Comparison of ENCODE assay signal across 1 cellular context in genomic region chr9:85741112-85741874, GRCh38.
A peak's percentile ranks its signal among the peaks of the same experiment; 100 is the strongest.
TF ChIP-seq lines count a peak whose summit lies in the region.

No MANE protein-coding gene starts in this region.

TF ChIP-seq in HepG2, 621 proteins besides CTCF, POLR2A, EP300 and RAD21 (continued from another document and continues in another):
- TF ChIP-seq, protein P1, sequence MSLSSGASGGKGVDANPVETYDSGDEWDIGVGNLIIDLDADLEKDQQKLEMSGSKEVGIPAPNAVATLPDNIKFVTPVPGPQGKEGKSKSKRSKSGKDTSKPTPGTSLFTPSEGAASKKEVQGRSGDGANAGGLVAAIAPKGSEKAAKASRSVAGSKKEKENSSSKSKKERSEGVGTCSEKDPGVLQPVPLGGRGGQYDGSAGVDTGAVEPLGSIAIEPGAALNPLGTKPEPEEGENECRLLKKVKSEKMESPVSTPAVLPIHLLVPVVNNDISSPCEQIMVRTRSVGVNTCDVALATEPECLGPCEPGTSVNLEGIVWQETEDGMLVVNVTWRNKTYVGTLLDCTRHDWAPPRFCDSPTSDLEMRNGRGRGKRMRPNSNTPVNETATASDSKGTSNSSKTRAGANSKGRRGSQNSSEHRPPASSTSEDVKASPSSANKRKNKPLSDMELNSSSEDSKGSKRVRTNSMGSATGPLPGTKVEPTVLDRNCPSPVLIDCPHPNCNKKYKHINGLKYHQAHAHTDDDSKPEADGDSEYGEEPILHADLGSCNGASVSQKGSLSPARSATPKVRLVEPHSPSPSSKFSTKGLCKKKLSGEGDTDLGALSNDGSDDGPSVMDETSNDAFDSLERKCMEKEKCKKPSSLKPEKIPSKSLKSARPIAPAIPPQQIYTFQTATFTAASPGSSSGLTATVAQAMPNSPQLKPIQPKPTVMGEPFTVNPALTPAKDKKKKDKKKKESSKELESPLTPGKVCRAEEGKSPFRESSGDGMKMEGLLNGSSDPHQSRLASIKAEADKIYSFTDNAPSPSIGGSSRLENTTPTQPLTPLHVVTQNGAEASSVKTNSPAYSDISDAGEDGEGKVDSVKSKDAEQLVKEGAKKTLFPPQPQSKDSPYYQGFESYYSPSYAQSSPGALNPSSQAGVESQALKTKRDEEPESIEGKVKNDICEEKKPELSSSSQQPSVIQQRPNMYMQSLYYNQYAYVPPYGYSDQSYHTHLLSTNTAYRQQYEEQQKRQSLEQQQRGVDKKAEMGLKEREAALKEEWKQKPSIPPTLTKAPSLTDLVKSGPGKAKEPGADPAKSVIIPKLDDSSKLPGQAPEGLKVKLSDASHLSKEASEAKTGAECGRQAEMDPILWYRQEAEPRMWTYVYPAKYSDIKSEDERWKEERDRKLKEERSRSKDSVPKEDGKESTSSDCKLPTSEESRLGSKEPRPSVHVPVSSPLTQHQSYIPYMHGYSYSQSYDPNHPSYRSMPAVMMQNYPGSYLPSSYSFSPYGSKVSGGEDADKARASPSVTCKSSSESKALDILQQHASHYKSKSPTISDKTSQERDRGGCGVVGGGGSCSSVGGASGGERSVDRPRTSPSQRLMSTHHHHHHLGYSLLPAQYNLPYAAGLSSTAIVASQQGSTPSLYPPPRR (CRISPR knock-in tag; IDR thresholded peaks at IDR 0.05; ENCODE audit: borderline replicate concordance) = no peak
- TF ChIP-seq ATF1 (CRISPR knock-in tag; IDR thresholded peaks at IDR 0.05) (no peak), MIER2 (CRISPR knock-in tag; IDR thresholded peaks at IDR 0.05) (no peak), ZC3H4 (CRISPR knock-in tag; IDR thresholded peaks at IDR 0.05; ENCODE audit: borderline replicate concordance) (no peak), ZSCAN9 (CRISPR knock-in tag; IDR thresholded peaks at IDR 0.05; ENCODE audit: borderline replicate concordance) (no peak), SP4 (CRISPR knock-in tag; IDR thresholded peaks at IDR 0.05) (no peak), EED (CRISPR knock-in tag; IDR thresholded peaks at IDR 0.05) (no peak), KAT7 (CRISPR knock-in tag; IDR thresholded peaks at IDR 0.05; ENCODE audit: borderline replicate concordance) (no peak), GABPB1 (CRISPR knock-in tag; IDR thresholded peaks at IDR 0.05) (peak; percentile 56; the same call in 1 of the 2 replicates), ZNF142 (CRISPR knock-in tag; IDR thresholded peaks at IDR 0.05) (no peak; the same call in 1 of the 2 replicates), ZNF546 (CRISPR knock-in tag; conservative IDR thresholded peaks at IDR 0.05) (0 out of 2 replicates have a peak, but pooled peaks have one; percentile 73), ETV6 (CRISPR knock-in tag; conservative IDR thresholded peaks at IDR 0.05) (no peak), CAMTA2 (CRISPR knock-in tag; IDR thresholded peaks at IDR 0.05; ENCODE audit: borderline replicate concordance) (no peak), ZNF275 (CRISPR knock-in tag; IDR thresholded peaks at IDR 0.05; ENCODE audit: borderline replicate concordance) (no peak), ZFY (CRISPR knock-in tag; IDR thresholded peaks at IDR 0.05) (peak; percentile 58; the same call in 1 of the 2 replicates), BCL6 (CRISPR knock-in tag; IDR thresholded peaks at IDR 0.05) (0 out of 2 replicates have a peak, but pooled peaks have one; percentile 7), ZBTB25 (CRISPR knock-in tag; IDR thresholded peaks at IDR 0.05) (no peak), ATF4 (CRISPR knock-in tag; IDR thresholded peaks at IDR 0.05) (no peak), GATAD1 (CRISPR knock-in tag; IDR thresholded peaks at IDR 0.05) (no peak), HDAC2 (CRISPR knock-in tag; IDR thresholded peaks at IDR 0.05) (no peak), ZNF44 (CRISPR knock-in tag; IDR thresholded peaks at IDR 0.05) (no peak), SMAD1 (CRISPR knock-in tag; IDR thresholded peaks at IDR 0.05; ENCODE audit: borderline replicate concordance, low read depth) (no peak), ZNF264 (CRISPR knock-in tag; IDR thresholded peaks at IDR 0.05) (0 out of 2 replicates have a peak, but pooled peaks have one; percentile 18), THRA (CRISPR knock-in tag; IDR thresholded peaks at IDR 0.05; ENCODE audit: borderline replicate concordance) (no peak), TCF12 (IDR thresholded peaks at IDR 0.05) (no peak), TCF12 (CRISPR knock-in tag; IDR thresholded peaks at IDR 0.05) (no peak), HMG20B (CRISPR knock-in tag; conservative IDR thresholded peaks at IDR 0.05) (no peak), NFRKB (IDR thresholded peaks at IDR 0.05) (no peak), MED1 (CRISPR knock-in tag; IDR thresholded peaks at IDR 0.05) (no peak), NFKBIZ (CRISPR knock-in tag; IDR thresholded peaks at IDR 0.05) (no peak), POLR2G (IDR thresholded peaks at IDR 0.05; ENCODE audit: low read depth, low read length) (peak; percentile 48; the same call in 1 of the 2 replicates), BORCS8-MEF2B (CRISPR knock-in tag; IDR thresholded peaks at IDR 0.05) (no peak), ZBTB21 (CRISPR knock-in tag; IDR thresholded peaks at IDR 0.05) (no peak), ZHX1 (CRISPR knock-in tag; IDR thresholded peaks at IDR 0.05; ENCODE audit: low read depth) (no peak), ZNF350 (CRISPR knock-in tag; IDR thresholded peaks at IDR 0.05; ENCODE audit: borderline replicate concordance, low read depth) (no peak)
- TF ChIP-seq, protein P2, sequence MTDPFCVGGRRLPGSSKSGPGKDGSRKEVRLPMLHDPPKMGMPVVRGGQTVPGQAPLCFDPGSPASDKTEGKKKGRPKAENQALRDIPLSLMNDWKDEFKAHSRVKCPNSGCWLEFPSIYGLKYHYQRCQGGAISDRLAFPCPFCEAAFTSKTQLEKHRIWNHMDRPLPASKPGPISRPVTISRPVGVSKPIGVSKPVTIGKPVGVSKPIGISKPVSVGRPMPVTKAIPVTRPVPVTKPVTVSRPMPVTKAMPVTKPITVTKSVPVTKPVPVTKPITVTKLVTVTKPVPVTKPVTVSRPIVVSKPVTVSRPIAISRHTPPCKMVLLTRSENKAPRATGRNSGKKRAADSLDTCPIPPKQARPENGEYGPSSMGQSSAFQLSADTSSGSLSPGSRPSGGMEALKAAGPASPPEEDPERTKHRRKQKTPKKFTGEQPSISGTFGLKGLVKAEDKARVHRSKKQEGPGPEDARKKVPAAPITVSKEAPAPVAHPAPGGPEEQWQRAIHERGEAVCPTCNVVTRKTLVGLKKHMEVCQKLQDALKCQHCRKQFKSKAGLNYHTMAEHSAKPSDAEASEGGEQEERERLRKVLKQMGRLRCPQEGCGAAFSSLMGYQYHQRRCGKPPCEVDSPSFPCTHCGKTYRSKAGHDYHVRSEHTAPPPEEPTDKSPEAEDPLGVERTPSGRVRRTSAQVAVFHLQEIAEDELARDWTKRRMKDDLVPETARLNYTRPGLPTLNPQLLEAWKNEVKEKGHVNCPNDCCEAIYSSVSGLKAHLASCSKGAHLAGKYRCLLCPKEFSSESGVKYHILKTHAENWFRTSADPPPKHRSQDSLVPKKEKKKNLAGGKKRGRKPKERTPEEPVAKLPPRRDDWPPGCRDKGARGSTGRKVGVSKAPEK (CRISPR knock-in tag; IDR thresholded peaks at IDR 0.05; ENCODE audit: borderline replicate concordance) = no peak
- TF ChIP-seq, protein P3, sequence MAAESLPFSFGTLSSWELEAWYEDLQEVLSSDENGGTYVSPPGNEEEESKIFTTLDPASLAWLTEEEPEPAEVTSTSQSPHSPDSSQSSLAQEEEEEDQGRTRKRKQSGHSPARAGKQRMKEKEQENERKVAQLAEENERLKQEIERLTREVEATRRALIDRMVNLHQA (CRISPR knock-in tag; IDR thresholded peaks at IDR 0.05) = no peak
